Comparison of ENCODE assay signal across 1 cellular context in genomic region chr19:15253076-15253475, GRCh38.
TF ChIP-seq lines count a peak whose summit lies in the region.

No MANE protein-coding gene starts in this region.

TF ChIP-seq in K562, 482 proteins besides CTCF, POLR2A, EP300 and RAD21:
- TF ChIP-seq EP400 (IDR thresholded peaks at IDR 0.05) (no peak), TEAD4 (IDR thresholded peaks at IDR 0.05; ENCODE audit: low read length) (no peak), TEAD4 (CRISPR knock-in tag; IDR thresholded peaks at IDR 0.05; ENCODE audit: borderline replicate concordance) (no peak), ZNF217 (CRISPR knock-in tag; IDR thresholded peaks at IDR 0.05) (no peak), KHSRP (IDR thresholded peaks at IDR 0.05) (no peak), POLR2G (IDR thresholded peaks at IDR 0.05; ENCODE audit: low read depth, low read length) (0 out of 2 replicates have a peak, but pooled peaks have one; percentile 1), MNT (conservative IDR thresholded peaks at IDR 0.05) (no peak), NCOR1 (IDR thresholded peaks at IDR 0.05) (no peak), BHLHE40 (IDR thresholded peaks at IDR 0.05; ENCODE audit: low read length) (no peak), SUPT5H (IDR thresholded peaks at IDR 0.05) (no peak)
